Comparison of ENCODE assay signal across 9 cellular contexts in genomic region chr14:69484444-69485113, GRCh38. TPM values are rescaled to one million over a fixed set of nuclear protein-coding genes. Genes with fewer than 3 reads are reported as not detected.
DNase-seq lines count a peak whose midpoint lies in the region; ATAC-seq and TF ChIP-seq lines count a peak whose summit lies in the region.
"Had no signal": no experiment of that assay in that cellular context is flagged by ENCODE, and none has a peak within 500 bp of the region (broad histone marks: within the 10 kb centered on the region; RNA-seq: fewer than 3 reads in every experiment).

TSS of gene PLEKHD1 (plus strand) at chr14:69484728. CDS start at chr14:69484966, 238 bp downstream.

- no peaks in the 10 kb centered on the region for H3K36me3 ChIP-seq in NT2/D1 (ENCODE audit: insufficient read depth, insufficient read length, low read length)
- H3K36me3 ChIP-seq in ovary, result no peaks in the 10 kb centered on the region

- intact Hi-C loops in ovary (cut with DNase I), result no loop called here
- intact Hi-C loops in activated T-helper 1 cell treated with anti-CD3 and anti-CD28 coated beads, Interleukin-12 subunit alpha, Interleukin-12 subunit beta, Interleukin-2, Interleukin-4 antibody, amounts not matched to agents 30 ng/mL and 10 ng/mL and 1 ng/mL, durations not matched to agents 14 hours and 24 hours and 36 hours (cut with micrococcal nuclease), result no loop called here

- no peak within 1 kb of the TSS for H3K27ac ChIP-seq in ovary

- H3K4me1 Mint-ChIP-seq in glutamatergic neuron (ENCODE audit: low read depth, unreplicated experiment), result peaks cover 8% of the 10 kb centered on the region
- no peaks in the 10 kb centered on the region for H3K4me1 Mint-ChIP-seq in activated T-helper 1 cell treated with anti-CD3 and anti-CD28 coated beads, Interleukin-12 subunit alpha, Interleukin-12 subunit beta, Interleukin-2, Interleukin-4 antibody, amounts not matched to agents 30 ng/mL and 10 ng/mL and 1 ng/mL, durations not matched to agents 14 hours and 24 hours and 36 hours (ENCODE audit: low read depth)
- peaks cover 4% of the 10 kb centered on the region for H3K4me1 Mint-ChIP-seq in activated CD4-positive, alpha-beta memory T cell treated with anti-CD3 and anti-CD28 coated beads, Interleukin-2, amount 10 ng/mL, durations not matched to agents 7 days and 5 days

- peaks cover 19% of the 10 kb centered on the region for H3K27me3 Mint-ChIP-seq in glutamatergic neuron (ENCODE audit: unreplicated experiment)
- peaks cover 35% of the 10 kb centered on the region for H3K27me3 Mint-ChIP-seq in activated T-helper 1 cell treated with anti-CD3 and anti-CD28 coated beads, Interleukin-12 subunit alpha, Interleukin-12 subunit beta, Interleukin-2, Interleukin-4 antibody, amounts not matched to agents 30 ng/mL and 10 ng/mL and 1 ng/mL, durations not matched to agents 14 hours and 24 hours and 36 hours (ENCODE audit: insufficient read depth)
- peaks cover 49% of the 10 kb centered on the region for H3K27me3 Mint-ChIP-seq in activated CD4-positive, alpha-beta memory T cell treated with anti-CD3 and anti-CD28 coated beads, Interleukin-2, amount 10 ng/mL, durations not matched to agents 7 days and 5 days

- CTCF ChIA-PET in activated CD4-positive, alpha-beta memory T cell treated with anti-CD3 and anti-CD28 coated beads, Interleukin-2, amount 10 ng/mL, durations not matched to agents 7 days and 5 days (lab: Charles Lee), result no interaction called here

- peaks cover 9% of the 10 kb centered on the region for H3K4me1 ChIP-seq in NT2/D1 (ENCODE audit: insufficient read depth, insufficient read length)
- H3K4me1 ChIP-seq in ovary (ENCODE audit: insufficient read depth), result peaks cover 9% of the 10 kb centered on the region

- POLR2A ChIA-PET in activated CD4-positive, alpha-beta memory T cell treated with anti-CD3 and anti-CD28 coated beads, Interleukin-2, amount 10 ng/mL, durations not matched to agents 7 days and 5 days (lab: Charles Lee), result no interaction called here

- peak within 1 kb of the TSS; percentile 61 for H3K9ac ChIP-seq in NT2/D1 (ENCODE audit: insufficient read length, low read depth)

- peaks cover 7% of the 10 kb centered on the region for H3K36me3 Mint-ChIP-seq in glutamatergic neuron (ENCODE audit: unreplicated experiment)
- H3K36me3 Mint-ChIP-seq in activated T-helper 1 cell treated with anti-CD3 and anti-CD28 coated beads, Interleukin-12 subunit alpha, Interleukin-12 subunit beta, Interleukin-2, Interleukin-4 antibody, amounts not matched to agents 30 ng/mL and 10 ng/mL and 1 ng/mL, durations not matched to agents 14 hours and 24 hours and 36 hours (ENCODE audit: low read depth), result no peaks in the 10 kb centered on the region
- H3K36me3 Mint-ChIP-seq in activated CD4-positive, alpha-beta memory T cell treated with anti-CD3 and anti-CD28 coated beads, Interleukin-2, amount 10 ng/mL, durations not matched to agents 7 days and 5 days (ENCODE audit: low read depth), result no peaks in the 10 kb centered on the region

- no peaks in the 10 kb centered on the region for H3K9me3 ChIP-seq in NT2/D1 (ENCODE audit: insufficient read depth, low read length)
- H3K9me3 ChIP-seq in ovary, result no peaks in the 10 kb centered on the region

- peaks cover 11% of the 10 kb centered on the region for H3K9me3 Mint-ChIP-seq in glutamatergic neuron (ENCODE audit: unreplicated experiment)
- H3K9me3 Mint-ChIP-seq in activated T-helper 1 cell treated with anti-CD3 and anti-CD28 coated beads, Interleukin-12 subunit alpha, Interleukin-12 subunit beta, Interleukin-2, Interleukin-4 antibody, amounts not matched to agents 30 ng/mL and 10 ng/mL and 1 ng/mL, durations not matched to agents 14 hours and 24 hours and 36 hours, result no peaks in the 10 kb centered on the region
- no peaks in the 10 kb centered on the region for H3K9me3 Mint-ChIP-seq in activated CD4-positive, alpha-beta memory T cell treated with anti-CD3 and anti-CD28 coated beads, Interleukin-2, amount 10 ng/mL, durations not matched to agents 7 days and 5 days

- TF ChIP-seq POLR2A in ovary (IDR thresholded peaks at IDR 0.05), result no peak

- TF ChIP-seq CTCF in glutamatergic neuron (IDR thresholded peaks at IDR 0.05; ENCODE audit: partially characterized antibody, unreplicated experiment) (no peak), ovary (IDR thresholded peaks at IDR 0.05) (no peak)

- H3K4me3 ChIP-seq in NT2/D1 (ENCODE audit: insufficient read length, low read depth), result peak within 1 kb of the TSS; percentile 55
- peak within 1 kb of the TSS; percentile 14 for H3K4me3 ChIP-seq in ovary

- no peak within 1 kb of the TSS for H3K27ac Mint-ChIP-seq in glutamatergic neuron (ENCODE audit: unreplicated experiment)
- no peak within 1 kb of the TSS for H3K27ac Mint-ChIP-seq in activated T-helper 1 cell treated with anti-CD3 and anti-CD28 coated beads, Interleukin-12 subunit alpha, Interleukin-12 subunit beta, Interleukin-2, Interleukin-4 antibody, amounts not matched to agents 30 ng/mL and 10 ng/mL and 1 ng/mL, durations not matched to agents 14 hours and 24 hours and 36 hours
- no peak within 1 kb of the TSS for H3K27ac Mint-ChIP-seq in activated CD4-positive, alpha-beta memory T cell treated with anti-CD3 and anti-CD28 coated beads, Interleukin-2, amount 10 ng/mL, durations not matched to agents 7 days and 5 days

- H3K4me3 Mint-ChIP-seq in glutamatergic neuron (ENCODE audit: unreplicated experiment), result peak within 1 kb of the TSS; percentile 79
- H3K4me3 Mint-ChIP-seq in activated T-helper 1 cell treated with anti-CD3 and anti-CD28 coated beads, Interleukin-12 subunit alpha, Interleukin-12 subunit beta, Interleukin-2, Interleukin-4 antibody, amounts not matched to agents 30 ng/mL and 10 ng/mL and 1 ng/mL, durations not matched to agents 14 hours and 24 hours and 36 hours, result no peak within 1 kb of the TSS
- H3K4me3 Mint-ChIP-seq in activated CD4-positive, alpha-beta memory T cell treated with anti-CD3 and anti-CD28 coated beads, Interleukin-2, amount 10 ng/mL, durations not matched to agents 7 days and 5 days, result no peak within 1 kb of the TSS

- no peak for TF ChIP-seq EP300 in ovary (IDR thresholded peaks at IDR 0.05)

- H3K27me3 ChIP-seq in NT2/D1 (ENCODE audit: insufficient read depth, insufficient read length), result peaks cover 70% of the 10 kb centered on the region
- H3K27me3 ChIP-seq in ovary, result no peaks in the 10 kb centered on the region

- ATAC-seq in GM18873 (IDR thresholded peaks at IDR 0.05; ENCODE audit: low FRiP score, unreplicated experiment), result no peak

- 0 to 2% (median 1%) methylated on average over 13 to 72 of the region's 72 CpGs for WGBS in ovary, 3 donors

- DNase-seq in D341Med (ENCODE audit: low spot score) (peak; percentile 68), NT2/D1 (ENCODE audit: low read depth, low spot score) (peak; percentile 25), glutamatergic neuron (peak; percentile 37), ovary (no peak), NCI-H226 (no peak)
- DNase-seq in activated T-helper 1 cell treated with anti-CD3 and anti-CD28 coated beads, Interleukin-12 subunit alpha, Interleukin-12 subunit beta, Interleukin-2, Interleukin-4 antibody, amounts not matched to agents 30 ng/mL and 10 ng/mL and 1 ng/mL, durations not matched to agents 14 hours and 24 hours and 36 hours (ENCODE audit: low spot score), result no peak
- DNase-seq in activated CD4-positive, alpha-beta memory T cell treated with anti-CD3 and anti-CD28 coated beads, Interleukin-2, amount 10 ng/mL, durations not matched to agents 7 days and 5 days, result no peak

RNA-seq across cellular contexts. Expression of gene PLEKHD1, which starts in this region (rescaled TPM):
- total RNA-seq in glutamatergic neuron (ENCODE audit: unreplicated experiment) (1.3 TPM), ovary (under 1 TPM in 5 of 7 donors, not detected in 2; under 0.01 to 0.15 (median 0.08) TPM)
- polyA plus RNA-seq in ovary, result under 1 TPM in 1 of 2 donors, not detected in 1; 0.05 TPM
- total RNA-seq in activated T-helper 1 cell treated with anti-CD3 and anti-CD28 coated beads, Interleukin-12 subunit alpha, Interleukin-12 subunit beta, Interleukin-2, Interleukin-4 antibody, amounts not matched to agents 30 ng/mL and 10 ng/mL and 1 ng/mL, durations not matched to agents 14 hours and 24 hours and 36 hours, result 0.07 TPM in 1 of 2 replicates, not detected in the other
- under 1 TPM; 0.13 to 0.15 TPM for total RNA-seq in activated CD4-positive, alpha-beta memory T cell treated with anti-CD3 and anti-CD28 coated beads, Interleukin-2, amount 10 ng/mL, durations not matched to agents 7 days and 5 days
- total RNA-seq: RPMI7951 had no signal

Comparison
In these comparisons a context has a peak if more than half of its experiments do, and no peak if none do; other contexts are left out.
1. DNase-seq: peak in D341Med (single experiment), NT2/D1 (single experiment) and glutamatergic neuron (single experiment); none in ovary (0 of 5), NCI-H226 (single experiment), activated T-helper 1 cell treated with anti-CD3 and anti-CD28 coated beads, Interleukin-12 subunit alpha, Interleukin-12 subunit beta, Interleukin-2, Interleukin-4 antibody, amounts not matched to agents 30 ng/mL and 10 ng/mL and 1 ng/mL, durations not matched to agents 14 hours and 24 hours and 36 hours (single experiment) and activated CD4-positive, alpha-beta memory T cell treated with anti-CD3 and anti-CD28 coated beads, Interleukin-2, amount 10 ng/mL, durations not matched to agents 7 days and 5 days (single experiment).